In the genomic region with DNA sequence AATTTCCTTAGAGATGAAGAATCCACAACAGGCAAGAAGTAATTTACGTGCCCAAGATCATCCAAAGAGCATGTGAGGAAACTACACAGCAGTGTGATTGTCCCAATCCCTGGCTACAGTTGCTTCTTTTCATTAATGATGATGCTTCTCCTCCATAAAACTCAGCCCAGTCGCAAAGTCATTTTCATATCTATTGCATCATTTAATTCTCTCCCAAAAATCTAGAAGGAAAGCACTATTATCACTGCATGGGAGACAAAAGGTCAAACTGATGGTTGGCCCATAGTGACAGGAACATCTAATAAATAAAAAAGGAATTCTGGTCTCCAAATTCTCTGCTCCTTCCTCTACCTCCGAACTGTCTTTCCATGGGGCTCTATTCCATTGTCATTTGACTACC, we compare ENCODE assay signal across 24 cellular contexts.
DNase-seq lines count a peak whose midpoint lies in the region; TF ChIP-seq lines count a peak whose summit lies in the region.
"Had no signal": no experiment of that assay in that cellular context is flagged by ENCODE, and none has a peak within 500 bp of the region (broad histone marks: within the 10 kb centered on the region; RNA-seq: fewer than 3 reads in every experiment).

No MANE protein-coding gene starts in this region.

- no peaks in the 10 kb centered on the region for H4K20me1 ChIP-seq in mammary epithelial cell (ENCODE audit: insufficient read depth, low read length)

- H3K27me3 ChIP-seq in mammary epithelial cell (ENCODE audit: insufficient read depth, low read length) (no peaks in the 10 kb centered on the region), sigmoid colon (no peaks in the 10 kb centered on the region), vagina (no peaks in the 10 kb centered on the region)
- H3K27me3 ChIP-seq: brain microvascular endothelial cell had no signal

- H3K4me2 ChIP-seq in mammary epithelial cell (ENCODE audit: insufficient read depth, low read depth, low read length): no peak overlapping the region

- H3K36me3 ChIP-seq in mammary epithelial cell (ENCODE audit: insufficient read depth, low read length) (no peaks in the 10 kb centered on the region), sigmoid colon (no peaks in the 10 kb centered on the region), vagina (no peaks in the 10 kb centered on the region)
- H3K36me3 ChIP-seq: brain microvascular endothelial cell, HAP-1 had no signal

- no peaks in the 10 kb centered on the region for H3K9me3 Mint-ChIP-seq in MCF 10A (ENCODE audit: unreplicated experiment)
- H3K9me3 Mint-ChIP-seq in activated naive CD8-positive, alpha-beta T cell treated with anti-CD3 and anti-CD28 coated beads for 36 hours: no peaks in the 10 kb centered on the region
- H3K9me3 Mint-ChIP-seq: activated naive CD8-positive, alpha-beta T cell treated with anti-CD3 and anti-CD28 coated beads, Interleukin-2, amount 50 U/mL, for 24 hours; IgD-negative memory B cell had no signal

- no peak for DNase-seq in MCF 10A (ENCODE audit: unreplicated experiment)
- no peak for DNase-seq in mammary epithelial cell
- DNase-seq in epithelial cell of prostate (ENCODE audit: low read depth, low spot score): no peak
- DNase-seq in sigmoid colon: no peak
- no peak for DNase-seq in vagina (ENCODE audit: extremely low spot score in 2 of 2)
- DNase-seq in ecto neural progenitor cell (ENCODE audit: low spot score): no peak
- DNase-seq in activated naive CD8-positive, alpha-beta T cell treated with anti-CD3 and anti-CD28 coated beads for 36 hours: no peak
- no peak for DNase-seq in NCI-H774 (lab: John Stamatoyannopoulos, UW)
- DNase-seq: activated CD4-positive, alpha-beta T cell treated with anti-CD3 and anti-CD28 coated beads, Interleukin-2, amount 50 U/mL, for 48 hours; activated effector memory CD4-positive, alpha-beta T cell treated with Interleukin-2 at 50 U/mL for 16 hours; activated naive CD8-positive, alpha-beta T cell treated with anti-CD3 and anti-CD28 coated beads, Interleukin-2, amount 50 U/mL, for 24 hours; brain microvascular endothelial cell; dermis blood vessel endothelial cell; DMS79; foreskin fibroblast; islet precursor cell; naive thymus-derived CD4-positive, alpha-beta T cell; NCI-H1417; NCI-H510A treated with DMSO at 0.1 percent for 48 hours; T1000 had no signal

- H3K4me3 ChIP-seq in mammary epithelial cell (replicated peaks in 1 of 3; ENCODE audit: insufficient read depth in 1 of 3, low read depth in 2 of 3, low read length in 3 of 3): no peak overlapping the region
- no peak overlapping the region for H3K4me3 ChIP-seq in sigmoid colon
- H3K4me3 ChIP-seq in vagina: no peak overlapping the region
- H3K4me3 ChIP-seq: HAP-1 had no signal

- WGBS in mammary epithelial cell (ENCODE audit: low coverage, missing lambda C conversion rate): 100% methylated on average over 3 of the region's 3 CpGs
- WGBS in sigmoid colon, 2 donors: 95 to 96% methylated on average over 3 of the region's 3 CpGs

- H3K9me3 ChIP-seq in mammary epithelial cell (replicated peaks; ENCODE audit: insufficient read depth, low read length) (no peaks in the 10 kb centered on the region), sigmoid colon (no peaks in the 10 kb centered on the region), vagina (no peaks in the 10 kb centered on the region)
- H3K9me3 ChIP-seq: HAP-1 had no signal

- H3K79me2 ChIP-seq in mammary epithelial cell (ENCODE audit: insufficient read depth, low read length): no peaks in the 10 kb centered on the region

- BruUV-seq in MCF 10A (replicated peaks; lab: Mats Ljungman, UMichigan): no TSS peak
- no TSS peak for BruUV-seq in mammary epithelial cell (replicated peaks; lab: Mats Ljungman, UMichigan)

- H2AFZ ChIP-seq in mammary epithelial cell (ENCODE audit: low read depth, low read length): no peak overlapping the region

- peak overlapping the region; percentile 97 for H3K27ac Mint-ChIP-seq in MCF 10A (ENCODE audit: low read depth, unreplicated experiment)
- H3K27ac Mint-ChIP-seq in activated naive CD8-positive, alpha-beta T cell treated with anti-CD3 and anti-CD28 coated beads for 36 hours: no peak overlapping the region
- H3K27ac Mint-ChIP-seq: activated naive CD8-positive, alpha-beta T cell treated with anti-CD3 and anti-CD28 coated beads, Interleukin-2, amount 50 U/mL, for 24 hours; IgD-negative memory B cell; WTC11 had no signal

- intact Hi-C loops in MCF 10A (cut with micrococcal nuclease) (no loop called here), mammary epithelial cell (cut with micrococcal nuclease) (no loop called here), sigmoid colon (cut with DNase I) (loop anchor here (2.0 kb wide), 2 partner anchors 45 to 167 kb away; no protein-coding TSS in a partner anchor), vagina (cut with DNase I) (loop anchor here (5.0 to 10.0 kb wide), 3 partner anchors 33 to 215 kb away; no protein-coding TSS in a partner anchor)

- no peak for TF ChIP-seq CTCF in MCF 10A (IDR thresholded peaks at IDR 0.05; ENCODE audit: unreplicated experiment)
- TF ChIP-seq CTCF in mammary epithelial cell (conservative IDR thresholded peaks at IDR 0.05 in 1 of 2, IDR thresholded peaks at IDR 0.05 in 1 of 2; ENCODE audit: extremely low read depth in 1 of 2, insufficient read depth in 1 of 2, low read depth in 1 of 2, low read length in 2 of 2): no peak
- no peak for TF ChIP-seq CTCF in sigmoid colon (IDR thresholded peaks at IDR 0.05)
- no peak for TF ChIP-seq CTCF in vagina (IDR thresholded peaks at IDR 0.05)

- TF ChIP-seq POLR2A in sigmoid colon (IDR thresholded peaks at IDR 0.05): no peak
- TF ChIP-seq POLR2A in vagina (IDR thresholded peaks at IDR 0.05): no peak

- H3K27ac ChIP-seq in mammary epithelial cell (ENCODE audit: insufficient read depth, low read depth, low read length) (no peak overlapping the region), epithelial cell of prostate (peak overlapping the region; percentile 57), sigmoid colon (peak overlapping the region; percentile 81 to 87 (median 84)), vagina (peak overlapping the region; percentile 44)
- H3K27ac ChIP-seq: 22Rv1 had no signal

- CTCF ChIA-PET in MCF 10A (lab: Yijun Ruan, JAX): no interaction called here
- CTCF ChIA-PET in mammary epithelial cell (lab: Charles Lee; ENCODE audit: low non-redundant PET): no interaction called here

- H3K4me1 ChIP-seq in mammary epithelial cell (ENCODE audit: insufficient read depth, low read length) (no peaks in the 10 kb centered on the region), sigmoid colon (peaks cover 0 to 54% (median 52%) of the 10 kb centered on the region in 4 donors), vagina (peaks cover 31% of the 10 kb centered on the region)
- H3K4me1 ChIP-seq: HAP-1 had no signal

- POLR2A ChIA-PET in MCF 10A (lab: Yijun Ruan, JAX): interaction anchor here (0.7 to 4.9 kb wide), 6 partner anchors 26 to 171 kb away, joined by 3 to 82 read pairs (median 12); no protein-coding TSS in a partner anchor

- H3K4me1 Mint-ChIP-seq in MCF 10A (ENCODE audit: insufficient read depth, unreplicated experiment): peaks cover 65% of the 10 kb centered on the region
- peaks cover 28% of the 10 kb centered on the region for H3K4me1 Mint-ChIP-seq in activated naive CD8-positive, alpha-beta T cell treated with anti-CD3 and anti-CD28 coated beads for 36 hours

- H3K36me3 Mint-ChIP-seq in MCF 10A (ENCODE audit: insufficient read depth, unreplicated experiment): peaks cover 13% of the 10 kb centered on the region
- no peaks in the 10 kb centered on the region for H3K36me3 Mint-ChIP-seq in activated naive CD8-positive, alpha-beta T cell treated with anti-CD3 and anti-CD28 coated beads for 36 hours
- H3K36me3 Mint-ChIP-seq: IgD-negative memory B cell had no signal

- H3K9ac ChIP-seq in mammary epithelial cell (ENCODE audit: insufficient read depth, low read length): no peak overlapping the region

- no peaks in the 10 kb centered on the region for H3K27me3 Mint-ChIP-seq in MCF 10A (ENCODE audit: insufficient read depth, unreplicated experiment)
- no peaks in the 10 kb centered on the region for H3K27me3 Mint-ChIP-seq in activated naive CD8-positive, alpha-beta T cell treated with anti-CD3 and anti-CD28 coated beads for 36 hours

- TF ChIP-seq EP300 in sigmoid colon (IDR thresholded peaks at IDR 0.05): no peak

- no peak overlapping the region for H3K4me3 Mint-ChIP-seq in MCF 10A (ENCODE audit: unreplicated experiment)
- H3K4me3 Mint-ChIP-seq in activated naive CD8-positive, alpha-beta T cell treated with anti-CD3 and anti-CD28 coated beads for 36 hours: no peak overlapping the region
- H3K4me3 Mint-ChIP-seq: activated naive CD8-positive, alpha-beta T cell treated with anti-CD3 and anti-CD28 coated beads, Interleukin-2, amount 50 U/mL, for 24 hours; IgD-negative memory B cell; naive thymus-derived CD4-positive, alpha-beta T cell; WTC11 had no signal

- in situ Hi-C loops in mammary epithelial cell (cut with MboI; ENCODE audit: low sequenced_read_pairs in 2 of 2): no loop called here

- dilution Hi-C loops in mammary epithelial cell (cut with HindIII; ENCODE audit: low sequenced_read_pairs): loop anchor here (5.0 kb wide), 1 partner anchor 33 kb away; no protein-coding TSS in a partner anchor

Comparison
In these comparisons a context has a peak if more than half of its experiments do, and no peak if none do; other contexts are left out.
1. intact Hi-C loops: an anchor here in sigmoid colon (2.0 kb wide) and vagina (5.0 to 10.0 kb wide); none called in MCF 10A and mammary epithelial cell.